20 cellular contexts compared by ENCODE assay signal in the genomic region with DNA sequence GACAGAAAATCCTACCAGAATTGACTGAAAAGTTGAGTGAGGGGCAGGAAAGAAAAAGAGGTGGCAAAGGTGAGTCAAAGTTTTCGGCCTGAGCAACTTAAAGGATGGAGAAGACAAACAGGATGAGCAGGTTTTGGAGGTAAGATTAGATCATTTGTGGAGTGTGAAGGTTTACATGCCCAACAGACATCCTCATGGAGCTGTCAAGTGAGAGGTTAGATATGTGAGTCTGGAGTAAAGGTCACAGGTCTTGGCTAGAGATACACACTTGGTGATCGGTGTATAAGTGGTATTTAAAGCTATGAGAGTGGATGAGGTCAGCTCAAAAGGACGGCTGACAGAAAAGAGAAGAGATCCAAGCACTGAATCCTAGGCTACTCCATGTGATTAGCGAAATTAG.
"Had no signal": no experiment of that assay in that cellular context is flagged by ENCODE, and none has a peak within 500 bp of the region (broad histone marks: within the 10 kb centered on the region; RNA-seq: fewer than 3 reads in every experiment).

No MANE protein-coding gene starts in this region.

- H3K36me3 ChIP-seq: ascending aorta, brain microvascular endothelial cell, esophagus muscularis mucosa, gastrocnemius medialis, thyroid gland had no signal

- ATAC-seq: activated CD4-positive, alpha-beta T cell treated with anti-CD3 and anti-CD28 coated beads for 36 hours; activated T-helper 17 cell treated with anti-CD3 and anti-CD28 coated beads, Interleukin-2, amount 50 U/mL, for 72 hours; gastrocnemius medialis; left lobe of liver; naive thymus-derived CD4-positive, alpha-beta T cell had no signal

- FAIRE-seq: colon had no signal

- H3K9me3 ChIP-seq: ascending aorta, esophagus muscularis mucosa, gastrocnemius medialis, thyroid gland had no signal

- H3K27ac ChIP-seq: ascending aorta, brain microvascular endothelial cell, esophagus muscularis mucosa, gastrocnemius medialis, thyroid gland had no signal

- DNase-seq: activated B cell treated with CpG ODN at 0.5 μM for 24 hours; activated CD4-positive, alpha-beta T cell treated with anti-CD3 and anti-CD28 coated beads for 36 hours; activated CD4-positive, alpha-beta T cell treated with anti-CD3 and anti-CD28 coated beads, Interleukin-2, amount 50 U/mL, for 4 hours; activated CD8-positive, alpha-beta memory T cell treated with anti-CD3 and anti-CD28 coated beads for 24 hours; activated CD8-positive, alpha-beta memory T cell treated with anti-CD3 and anti-CD28 coated beads, Interleukin-2, amount 50 U/mL, for 4 hours; activated T-cell treated with anti-CD3 and anti-CD28 coated beads, Interleukin-2, amount 50 U/mL, for 24 hours; brain microvascular endothelial cell; effector memory CD4-positive, alpha-beta T cell; gastrocnemius medialis; naive thymus-derived CD4-positive, alpha-beta T cell; retina; stimulated activated CD4-positive, alpha-beta T cell treated with anti-CD3 and anti-CD28 coated beads, Interleukin-1b, Interleukin-23, amount 100 ng/mL, for 48 hours; substantia nigra; thyroid gland had no signal

- H3K27me3 ChIP-seq: ascending aorta, brain microvascular endothelial cell, esophagus muscularis mucosa, gastrocnemius medialis, thyroid gland had no signal

- H3K4me3 ChIP-seq: ascending aorta, esophagus muscularis mucosa, gastrocnemius medialis, lung, thyroid gland had no signal

- H3K4me1 ChIP-seq: ascending aorta, esophagus muscularis mucosa, thyroid gland had no signal
